2 cellular contexts compared by ENCODE assay signal in genomic region chr5:173010547-173011464, GRCh38.
TF ChIP-seq lines count a peak whose summit lies in the region.

No MANE protein-coding gene starts in this region.

TF ChIP-seq in IMR-90, 13 proteins besides CTCF, POLR2A, EP300 and RAD21:
- TF ChIP-seq SMC3 (IDR thresholded peaks at IDR 0.05; ENCODE audit: low read depth, low read length) (peak; percentile 24; the same call in 1 of the 2 replicates), RFX5 (IDR thresholded peaks at IDR 0.05; ENCODE audit: low read depth, low read length) (no peak)

TF ChIP-seq in endothelial cell of umbilical vein, 7 proteins besides CTCF, POLR2A, EP300 and RAD21:
- TF ChIP-seq EZH2 (IDR thresholded peaks at IDR 0.05; ENCODE audit: borderline replicate concordance, low read depth, low read length, severe bottlenecking) (no peak), MAX (IDR thresholded peaks at IDR 0.05; ENCODE audit: insufficient read depth, insufficient read length) (no peak), MYC (IDR thresholded peaks at IDR 0.05; ENCODE audit: low read depth, low read length) (no peak), JUN (IDR thresholded peaks at IDR 0.05; ENCODE audit: borderline replicate concordance, insufficient read depth, insufficient read length, low read depth) (no peak), FOS (IDR thresholded peaks at IDR 0.05; ENCODE audit: borderline replicate concordance, insufficient read depth, low read length) (no peak), POLR2AphosphoS5 (IDR thresholded peaks at IDR 0.05; ENCODE audit: insufficient read depth, low read depth, low read length) (no peak), GATA2 (IDR thresholded peaks at IDR 0.05; ENCODE audit: insufficient read depth, insufficient read length, low read depth, low read length) (no peak)
